ENCODE assay signal across 8 cellular contexts in genomic region chr1:33634806-33635205, GRCh38.
A peak's percentile ranks its signal among the peaks of the same experiment; 100 is the strongest.
DNase-seq lines count a peak whose midpoint lies in the region; ATAC-seq and TF ChIP-seq lines count a peak whose summit lies in the region.

No MANE protein-coding gene starts in this region.

- CTCF ChIA-PET in CD8-positive, alpha-beta T cell (lab: Charles Lee): interaction anchor here (1.1 to 2.5 kb wide), 3 partner anchors 11 to 1108 kb away, joined by 4 to 11 read pairs (median 6); no protein-coding TSS in a partner anchor

- H3K9me3 Mint-ChIP-seq in CD8-positive, alpha-beta T cell: no peaks in the 10 kb centered on the region

- peaks cover 21% of the 10 kb centered on the region for H3K27me3 Mint-ChIP-seq in CD8-positive, alpha-beta T cell (ENCODE audit: low read depth)

- H3K9me3 ChIP-seq in CD8-positive, alpha-beta T cell (ENCODE audit: low read length): no peaks in the 10 kb centered on the region
- no peaks in the 10 kb centered on the region for H3K9me3 ChIP-seq in WERI-Rb-1 (ENCODE audit: severe bottlenecking)
- H3K9me3 ChIP-seq in heart right ventricle: no peaks in the 10 kb centered on the region

- peak; percentile 35 for TF ChIP-seq CTCF in CD8-positive, alpha-beta T cell (IDR thresholded peaks at IDR 0.05)
- TF ChIP-seq CTCF in WERI-Rb-1 (IDR thresholded peaks at IDR 0.05; ENCODE audit: low read depth, low read length): peak; percentile 68
- TF ChIP-seq CTCF in heart right ventricle (IDR thresholded peaks at IDR 0.05): peak; percentile 22 to 73 (median 61)

- peak in 1 of 7 experiments; percentile 44 for DNase-seq in CD8-positive, alpha-beta T cell
- peak; percentile 33 for DNase-seq in HCEC 1CT
- peak; percentile 29 for DNase-seq in WERI-Rb-1
- peak in 1 of 2 donors; percentile 19 for DNase-seq in heart right ventricle
- DNase-seq in stimulated activated CD4-positive, alpha-beta T cell treated with anti-CD3 and anti-CD28 coated beads, Interleukin-4, amount 100 ng/mL, for 24 hours: peak; percentile 18
- DNase-seq in activated CD8-positive, alpha-beta memory T cell treated with anti-CD3 and anti-CD28 coated beads, Interleukin-2, amount 50 U/mL, for 4 hours: no peak

- H3K27me3 ChIP-seq in CD8-positive, alpha-beta T cell (ENCODE audit: insufficient read depth, low read length): peaks cover 3% of the 10 kb centered on the region
- H3K27me3 ChIP-seq in WERI-Rb-1 (ENCODE audit: insufficient read depth, low read depth, severe bottlenecking) (peaks cover 84% of the 10 kb centered on the region), heart right ventricle (peaks cover 0 to 22% (median 0%) of the 10 kb centered on the region in 7 donors)

- peaks cover 2% of the 10 kb centered on the region for H3K4me1 Mint-ChIP-seq in CD8-positive, alpha-beta T cell (ENCODE audit: low read depth)

- intact Hi-C loops in CD8-positive, alpha-beta T cell (cut with DNase I, micrococcal nuclease): loop anchor here in 1 of 2 experiments (10.0 kb wide), 1 partner anchor 960 kb away; no protein-coding TSS in a partner anchor
- intact Hi-C loops in heart right ventricle (cut with DNase I): loop anchor here (5.0 to 10.0 kb wide), 7 partner anchors 527 to 1110 kb away; partner anchors contain the start of gene CSMD2 (in 1 of the 10)

- H3K27ac ChIP-seq in CD8-positive, alpha-beta T cell (ENCODE audit: low read depth, low read length): no peak overlapping the region
- H3K27ac ChIP-seq in WERI-Rb-1: no peak overlapping the region
- no peak overlapping the region for H3K27ac ChIP-seq in heart right ventricle

- POLR2A ChIA-PET in CD8-positive, alpha-beta T cell (lab: Charles Lee): no interaction called here

- no peaks in the 10 kb centered on the region for H3K4me1 ChIP-seq in CD8-positive, alpha-beta T cell (ENCODE audit: insufficient read depth, low read length)
- peaks cover 0 to 7% (median 0%) of the 10 kb centered on the region in 9 donors for H3K4me1 ChIP-seq in heart right ventricle

- H3K27ac Mint-ChIP-seq in CD8-positive, alpha-beta T cell: no peak overlapping the region

- H3K4me3 ChIP-seq in CD8-positive, alpha-beta T cell (ENCODE audit: low read depth, low read length): no peak overlapping the region
- H3K4me3 ChIP-seq in WERI-Rb-1 (ENCODE audit: low read depth, low read length) (no peak overlapping the region), heart right ventricle (no peak overlapping the region)

- 15 to 20% methylated on average over 9 of the region's 9 CpGs for WGBS in heart right ventricle, 2 donors

- no peaks in the 10 kb centered on the region for H3K36me3 ChIP-seq in CD8-positive, alpha-beta T cell (ENCODE audit: insufficient read depth, low read length)
- H3K36me3 ChIP-seq in WERI-Rb-1 (no peaks in the 10 kb centered on the region), heart right ventricle (no peaks in the 10 kb centered on the region)

- no peak overlapping the region for H3K4me3 Mint-ChIP-seq in CD8-positive, alpha-beta T cell

- no peak for ATAC-seq in CD8-positive, alpha-beta T cell
- ATAC-seq in heart right ventricle (peak; percentile 30 to 67 (median 44)), GM21381 (IDR thresholded peaks at IDR 0.05; ENCODE audit: unreplicated experiment) (no peak), GM21825 (IDR thresholded peaks at IDR 0.05; ENCODE audit: unreplicated experiment) (no peak)

- H3K36me3 Mint-ChIP-seq in CD8-positive, alpha-beta T cell: no peaks in the 10 kb centered on the region

Comparison
In these comparisons a context has a peak if more than half of its experiments do, and no peak if none do; other contexts are left out.
1. ATAC-seq: peak in heart right ventricle (8 of 8); none in CD8-positive, alpha-beta T cell (single experiment), GM21381 (single experiment) and GM21825 (single experiment).
2. Peak in every context shown above with its lines, with median percentiles within 50 percentile points of each other: CTCF ChIP-seq.